Comparison of ENCODE assay signal across 20 cellular contexts in the genomic region with DNA sequence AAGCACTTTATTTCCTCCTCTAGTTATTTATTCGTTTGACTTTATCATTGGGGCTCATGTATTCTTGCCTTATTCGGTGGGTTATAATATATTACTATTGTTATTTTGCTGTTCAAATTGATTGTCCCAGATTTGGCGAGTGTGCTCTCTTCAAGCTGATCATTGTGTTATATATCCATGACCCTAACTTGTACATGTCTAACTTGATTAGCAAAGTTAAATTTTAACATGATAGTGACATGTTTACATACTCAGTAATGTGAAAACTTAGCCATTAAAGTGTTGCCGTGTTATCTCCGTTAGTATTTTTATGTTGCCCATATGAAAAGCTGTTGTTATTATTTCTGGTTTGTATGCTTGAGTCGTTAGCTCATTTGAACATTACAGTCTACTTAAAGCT.
DNase-seq lines count a peak whose midpoint lies in the region; ATAC-seq, FAIRE-seq and TF ChIP-seq lines count a peak whose summit lies in the region.
"Had no signal": no experiment of that assay in that cellular context is flagged by ENCODE, and none has a peak within 500 bp of the region (broad histone marks: within the 10 kb centered on the region; RNA-seq: fewer than 3 reads in every experiment).

No MANE protein-coding gene starts in this region.

- H3K36me3 Mint-ChIP-seq in endodermal cell (ENCODE audit: low read depth) (no peaks in the 10 kb centered on the region), nephron (ENCODE audit: low read depth) (no peaks in the 10 kb centered on the region)
- H3K36me3 Mint-ChIP-seq in CD8-positive, alpha-beta memory T cell, result peaks cover 0 to 3% (median 0%) of the 10 kb centered on the region in 3 donors
- H3K36me3 Mint-ChIP-seq: CD14-positive monocyte; CD4-positive, alpha-beta memory T cell had no signal

- H3K9ac ChIP-seq in endodermal cell (ENCODE audit: extremely low read depth, low read length, poor library complexity, severe bottlenecking) (no peak overlapping the region), colonic mucosa (ENCODE audit: low read depth in 2 of 2, low read length in 2 of 2) (no peak overlapping the region)
- H3K9ac ChIP-seq: BLaER1 had no signal

- peak; percentile 41 for FAIRE-seq in GM18507 (lab: Jason Lieb, UNC)
- FAIRE-seq: GM12878 had no signal

- 92 to 100% methylated on average over 2 to 6 of the region's 6 CpGs for WGBS in endodermal cell (ENCODE audit: insufficient coverage in 1 of 2, insufficient read length in 1 of 2), 2 experiments

- POLR2A ChIA-PET in HEK293 (lab: Yijun Ruan, JAX), result interaction anchor here (0.8 kb wide), 1 partner anchor 328 kb away, joined by 4 read pairs; the partner anchor contains the start of gene PTPRG
- POLR2A ChIA-PET in CD8-positive, alpha-beta memory T cell (lab: Charles Lee), result no interaction called here

- no peaks in the 10 kb centered on the region for H3K27me3 Mint-ChIP-seq in endodermal cell (ENCODE audit: insufficient read depth)
- H3K27me3 Mint-ChIP-seq in nephron (ENCODE audit: low read depth), result no peaks in the 10 kb centered on the region
- H3K27me3 Mint-ChIP-seq in CD8-positive, alpha-beta memory T cell, result no peaks in the 10 kb centered on the region
- H3K27me3 Mint-ChIP-seq: CD4-positive, alpha-beta memory T cell had no signal

- H3K4me3 ChIP-seq in HEK293 (ENCODE audit: low read depth, low read length) (no peak overlapping the region), endodermal cell (ENCODE audit: low read length) (no peak overlapping the region), colonic mucosa (no peak overlapping the region)
- H3K4me3 ChIP-seq in CD8-positive, alpha-beta memory T cell (ENCODE audit: low read length), result no peak overlapping the region
- H3K4me3 ChIP-seq: BLaER1, GM12878 had no signal

- H3K9me3 ChIP-seq in HEK293 (ENCODE audit: control insufficient read depth, insufficient read depth, low read depth, low read length) (no peaks in the 10 kb centered on the region), endodermal cell (ENCODE audit: control insufficient read depth, low read length) (no peaks in the 10 kb centered on the region), colonic mucosa (no peaks in the 10 kb centered on the region)
- no peaks in the 10 kb centered on the region for H3K9me3 ChIP-seq in CD8-positive, alpha-beta memory T cell (ENCODE audit: low read length)
- H3K9me3 ChIP-seq: BLaER1 had no signal

- H3K36me3 ChIP-seq in HEK293 (ENCODE audit: control insufficient read depth in 2 of 2, insufficient read depth in 1 of 2, low read length in 2 of 2), result no peaks in the 10 kb centered on the region
- H3K36me3 ChIP-seq in endodermal cell (ENCODE audit: control insufficient read depth, insufficient read depth, low read length), result no peaks in the 10 kb centered on the region
- H3K36me3 ChIP-seq in colonic mucosa, result no peaks in the 10 kb centered on the region
- no peaks in the 10 kb centered on the region for H3K36me3 ChIP-seq in CD8-positive, alpha-beta memory T cell (ENCODE audit: insufficient read depth, low read length)
- H3K36me3 ChIP-seq: BLaER1 had no signal

- no peaks in the 10 kb centered on the region for H3K27me3 ChIP-seq in endodermal cell (ENCODE audit: control insufficient read depth, insufficient read depth, low read length, poor library complexity, severe bottlenecking)
- no peaks in the 10 kb centered on the region for H3K27me3 ChIP-seq in colonic mucosa
- H3K27me3 ChIP-seq in CD8-positive, alpha-beta memory T cell (ENCODE audit: insufficient read depth, low read length, poor library complexity, severe bottlenecking), result no peaks in the 10 kb centered on the region
- H3K27me3 ChIP-seq: BLaER1 had no signal

- TF ChIP-seq CTCF in HEK293 (tag by site-specific recombination; IDR thresholded peaks at IDR 0.05) (no peak), endodermal cell (conservative IDR thresholded peaks at IDR 0.05) (no peak), nephron (IDR thresholded peaks at IDR 0.05; ENCODE audit: unreplicated experiment in 3 of 3) (no peak), colonic mucosa (IDR thresholded peaks at IDR 0.05) (no peak)

- peaks cover 16% of the 10 kb centered on the region; the same call in 1 of the 2 replicates for H3K4me1 ChIP-seq in HEK293 (ENCODE audit: control insufficient read depth, insufficient read depth, low read length)
- H3K4me1 ChIP-seq in endodermal cell (ENCODE audit: control insufficient read depth, insufficient read depth, low read length), result no peaks in the 10 kb centered on the region
- no peaks in the 10 kb centered on the region for H3K4me1 ChIP-seq in colonic mucosa
- no peaks in the 10 kb centered on the region for H3K4me1 ChIP-seq in CD8-positive, alpha-beta memory T cell (ENCODE audit: insufficient read depth, low read length)

- intact Hi-C loops in colonic mucosa (cut with DNase I), result no loop called here

- CTCF ChIA-PET in HEK293 (lab: Yijun Ruan, JAX), result interaction anchor here (0.8 to 1.3 kb wide), 2 partner anchors 47 to 325 kb away, joined by 3 to 4 read pairs; no protein-coding TSS in a partner anchor
- CTCF ChIA-PET in CD8-positive, alpha-beta memory T cell (lab: Charles Lee), result no interaction called here

- DNase-seq in GM18507 (ENCODE audit: extremely low spot score, insufficient read length, low read depth) (no peak), endodermal cell (no peak), colonic mucosa (no peak)
- DNase-seq in CD8-positive, alpha-beta memory T cell, result no peak
- DNase-seq: 8988T; Calu3; CD4-positive, alpha-beta memory T cell; DND-41; EL; GOT3; H9; KG1 had no signal

- H3K27ac Mint-ChIP-seq in endodermal cell (peak overlapping the region; percentile 1), nephron (peak overlapping the region in 2 of 3 experiments; percentile 4 to 81)
- no peak overlapping the region for H3K27ac Mint-ChIP-seq in CD8-positive, alpha-beta memory T cell
- H3K27ac Mint-ChIP-seq: CD14-positive monocyte; CD4-positive, alpha-beta memory T cell had no signal

- H3K27ac ChIP-seq in HEK293 (ENCODE audit: extremely low read depth, low read depth, low read length), result no peak overlapping the region
- no peak overlapping the region for H3K27ac ChIP-seq in endodermal cell (ENCODE audit: low read depth, low read length)
- H3K27ac ChIP-seq in colonic mucosa, result no peak overlapping the region
- H3K27ac ChIP-seq in CD8-positive, alpha-beta memory T cell (ENCODE audit: low read depth, low read length), result no peak overlapping the region
- H3K27ac ChIP-seq: BLaER1, HL-60 had no signal

- ATAC-seq in HG03442 (IDR thresholded peaks at IDR 0.05; ENCODE audit: unreplicated experiment) (no peak), GM18870 (IDR thresholded peaks at IDR 0.05; ENCODE audit: unreplicated experiment) (no peak)
- ATAC-seq: GM12878 had no signal

- no peak overlapping the region for H3K4me3 Mint-ChIP-seq in endodermal cell
- H3K4me3 Mint-ChIP-seq in nephron, result no peak overlapping the region
- no peak overlapping the region for H3K4me3 Mint-ChIP-seq in CD8-positive, alpha-beta memory T cell
- H3K4me3 Mint-ChIP-seq: CD14-positive monocyte; CD4-positive, alpha-beta memory T cell; H9 had no signal

- H3K4me1 Mint-ChIP-seq in endodermal cell (peaks cover 27% of the 10 kb centered on the region), nephron (peaks cover 36% of the 10 kb centered on the region)
- H3K4me1 Mint-ChIP-seq in CD8-positive, alpha-beta memory T cell, result no peaks in the 10 kb centered on the region
- H3K4me1 Mint-ChIP-seq: CD14-positive monocyte; CD4-positive, alpha-beta memory T cell had no signal

- H3K9me3 Mint-ChIP-seq in endodermal cell, result no peaks in the 10 kb centered on the region
- H3K9me3 Mint-ChIP-seq in nephron, result no peaks in the 10 kb centered on the region
- peaks cover 0 to 5% (median 3%) of the 10 kb centered on the region in 5 donors for H3K9me3 Mint-ChIP-seq in CD8-positive, alpha-beta memory T cell
- H3K9me3 Mint-ChIP-seq: CD14-positive monocyte, H9 had no signal

TF ChIP-seq in HEK293, 187 proteins besides CTCF, POLR2A, EP300 and RAD21 (continues in another document):
- TF ChIP-seq ZNF37A (tag by site-specific recombination; IDR thresholded peaks at IDR 0.05), result no peak
- no peak for TF ChIP-seq ZNF791 (tag by site-specific recombination; IDR thresholded peaks at IDR 0.05)
- TF ChIP-seq ZNF707 (tag by site-specific recombination; IDR thresholded peaks at IDR 0.05), result no peak
- peak; percentile 39; the same call in 1 of the 2 replicates for TF ChIP-seq PRDM10 (tag by site-specific recombination; IDR thresholded peaks at IDR 0.05)
- TF ChIP-seq ZNF324 (tag by site-specific recombination; IDR thresholded peaks at IDR 0.05), result no peak

Comparison
In these comparisons a context has a peak if more than half of its experiments do, and no peak if none do; other contexts are left out.
1. H3K27ac Mint-ChIP-seq: peak in endodermal cell (single experiment) and nephron (2 of 3); none in CD8-positive, alpha-beta memory T cell (0 of 8).